In genomic region chr5:1545126-1545797, GRCh38 we compare ENCODE assay signal across 1 cellular context.
TF ChIP-seq lines count a peak whose summit lies in the region.

No MANE protein-coding gene starts in this region.

TF ChIP-seq in WTC11, 78 proteins besides CTCF, POLR2A, EP300 and RAD21 (continued from another document):
- no peak for TF ChIP-seq ATF6 (CRISPR knock-in tag; IDR thresholded peaks at IDR 0.05)
- no peak for TF ChIP-seq SMAD3 (CRISPR knock-in tag; IDR thresholded peaks at IDR 0.05; ENCODE audit: borderline replicate concordance)
- no peak for TF ChIP-seq PRRX2 (CRISPR knock-in tag; IDR thresholded peaks at IDR 0.05)
- TF ChIP-seq TCF7 (CRISPR knock-in tag; IDR thresholded peaks at IDR 0.05; ENCODE audit: low read depth), result no peak
- no peak for TF ChIP-seq USF2 (CRISPR knock-in tag; IDR thresholded peaks at IDR 0.05)
- TF ChIP-seq FOXP1 (CRISPR knock-in tag; IDR thresholded peaks at IDR 0.05; ENCODE audit: borderline replicate concordance), result no peak
- TF ChIP-seq, protein P1, sequence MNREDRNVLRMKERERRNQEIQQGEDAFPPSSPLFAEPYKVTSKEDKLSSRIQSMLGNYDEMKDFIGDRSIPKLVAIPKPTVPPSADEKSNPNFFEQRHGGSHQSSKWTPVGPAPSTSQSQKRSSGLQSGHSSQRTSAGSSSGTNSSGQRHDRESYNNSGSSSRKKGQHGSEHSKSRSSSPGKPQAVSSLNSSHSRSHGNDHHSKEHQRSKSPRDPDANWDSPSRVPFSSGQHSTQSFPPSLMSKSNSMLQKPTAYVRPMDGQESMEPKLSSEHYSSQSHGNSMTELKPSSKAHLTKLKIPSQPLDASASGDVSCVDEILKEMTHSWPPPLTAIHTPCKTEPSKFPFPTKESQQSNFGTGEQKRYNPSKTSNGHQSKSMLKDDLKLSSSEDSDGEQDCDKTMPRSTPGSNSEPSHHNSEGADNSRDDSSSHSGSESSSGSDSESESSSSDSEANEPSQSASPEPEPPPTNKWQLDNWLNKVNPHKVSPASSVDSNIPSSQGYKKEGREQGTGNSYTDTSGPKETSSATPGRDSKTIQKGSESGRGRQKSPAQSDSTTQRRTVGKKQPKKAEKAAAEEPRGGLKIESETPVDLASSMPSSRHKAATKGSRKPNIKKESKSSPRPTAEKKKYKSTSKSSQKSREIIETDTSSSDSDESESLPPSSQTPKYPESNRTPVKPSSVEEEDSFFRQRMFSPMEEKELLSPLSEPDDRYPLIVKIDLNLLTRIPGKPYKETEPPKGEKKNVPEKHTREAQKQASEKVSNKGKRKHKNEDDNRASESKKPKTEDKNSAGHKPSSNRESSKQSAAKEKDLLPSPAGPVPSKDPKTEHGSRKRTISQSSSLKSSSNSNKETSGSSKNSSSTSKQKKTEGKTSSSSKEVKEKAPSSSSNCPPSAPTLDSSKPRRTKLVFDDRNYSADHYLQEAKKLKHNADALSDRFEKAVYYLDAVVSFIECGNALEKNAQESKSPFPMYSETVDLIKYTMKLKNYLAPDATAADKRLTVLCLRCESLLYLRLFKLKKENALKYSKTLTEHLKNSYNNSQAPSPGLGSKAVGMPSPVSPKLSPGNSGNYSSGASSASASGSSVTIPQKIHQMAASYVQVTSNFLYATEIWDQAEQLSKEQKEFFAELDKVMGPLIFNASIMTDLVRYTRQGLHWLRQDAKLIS (CRISPR knock-in tag; IDR thresholded peaks at IDR 0.05; ENCODE audit: borderline replicate concordance), result no peak
- TF ChIP-seq MYBL2 (CRISPR knock-in tag; IDR thresholded peaks at IDR 0.05), result no peak
- TF ChIP-seq ESRRA (CRISPR knock-in tag; IDR thresholded peaks at IDR 0.05; ENCODE audit: borderline replicate concordance), result no peak
- TF ChIP-seq MXD4 (CRISPR knock-in tag; IDR thresholded peaks at IDR 0.05; ENCODE audit: borderline replicate concordance), result no peak
- TF ChIP-seq ZBTB43 (CRISPR knock-in tag; IDR thresholded peaks at IDR 0.05), result no peak
